14 cellular contexts compared by ENCODE assay signal in the genomic region with DNA sequence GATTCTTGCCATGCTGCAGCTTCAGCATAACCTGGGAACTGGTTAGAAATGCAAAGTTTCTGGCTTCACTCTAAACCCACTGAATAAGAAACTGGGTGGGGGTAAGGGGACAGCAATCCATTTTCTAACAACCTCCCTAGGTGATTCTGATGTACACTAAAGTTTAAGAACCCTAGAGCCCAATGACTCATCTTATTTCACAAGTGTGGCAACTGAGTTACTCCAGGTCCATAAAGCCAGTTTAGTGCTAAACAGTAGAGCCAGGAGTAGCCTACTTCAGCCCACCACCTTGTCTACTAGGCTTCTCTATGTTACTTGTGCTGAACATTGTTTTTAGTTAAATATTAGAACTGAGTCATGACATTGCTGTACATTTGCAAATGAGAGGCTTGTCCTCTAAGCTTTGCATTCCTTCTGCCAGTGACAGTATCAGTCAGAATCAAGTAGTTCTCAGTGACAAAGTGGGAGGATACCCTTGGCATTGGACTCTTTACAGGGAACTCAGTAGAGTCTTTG.
A peak's percentile ranks its signal among the peaks of the same experiment; 100 is the strongest.
DNase-seq lines count a peak whose midpoint lies in the region; ATAC-seq lines count a peak whose summit lies in the region.
"Had no signal": no experiment of that assay in that cellular context is flagged by ENCODE, and none has a peak within 500 bp of the region (broad histone marks: within the 10 kb centered on the region; RNA-seq: fewer than 3 reads in every experiment).

No MANE protein-coding gene starts in this region.

- ATAC-seq in GM21528 (IDR thresholded peaks at IDR 0.05; ENCODE audit: low FRiP score, unreplicated experiment) (peak; percentile 6), HG03571 (IDR thresholded peaks at IDR 0.05; ENCODE audit: unreplicated experiment) (peak; percentile 25), HG03175 (IDR thresholded peaks at IDR 0.05; ENCODE audit: unreplicated experiment) (no peak)
- ATAC-seq: esophagus mucosa had no signal

- peak overlapping the region; percentile 21 for H3K27ac ChIP-seq in epithelial cell of prostate
- H3K27ac ChIP-seq: skin epidermis, WERI-Rb-1 had no signal

- in situ Hi-C loops in Caki2 (cut with HindIII; ENCODE audit: low pct_unique_long_range_greater_than_20kb, low sequenced_read_pairs), result no loop called here

- DNase-seq in Caki2 (ENCODE audit: low read depth), result peak; percentile 23
- DNase-seq in epithelial cell of prostate (ENCODE audit: low read depth, low spot score), result no peak
- DNase-seq in activated CD4-positive, alpha-beta T cell treated with anti-CD3 and anti-CD28 coated beads for 4 hours, result no peak
- DNase-seq in islet precursor cell, result no peak
- DNase-seq in medulla oblongata (ENCODE audit: extremely low spot score), result no peak
- DNase-seq: C1 segment of cervical spinal cord, mesendoderm, occipital lobe, WERI-Rb-1 had no signal
